Comparison of ENCODE assay signal across 21 cellular contexts in genomic region chr14:103029936-103030335, GRCh38. TPM values are rescaled to one million over a fixed set of nuclear protein-coding genes. Genes with fewer than 3 reads are reported as not detected.
"Had no signal": no experiment of that assay in that cellular context is flagged by ENCODE, and none has a peak within 500 bp of the region (broad histone marks: within the 10 kb centered on the region; RNA-seq: fewer than 3 reads in every experiment).

No MANE protein-coding gene starts in this region.

- H3K27ac ChIP-seq: upper lobe of left lung had no signal

- H3K36me3 ChIP-seq: upper lobe of left lung, vagina had no signal

- ATAC-seq: left colon; mucosa of descending colon; naive thymus-derived CD8-positive, alpha-beta T cell had no signal

- DNase-seq: effector CD4-positive, alpha-beta T cell; endodermal cell; erythroblast; foreskin melanocyte; left colon; mucosa of descending colon; naive thymus-derived CD8-positive, alpha-beta T cell; small intestine; stimulated activated CD4-positive, alpha-beta T cell treated with anti-CD3 and anti-CD28 coated beads, Interleukin-2, amount 100 ng/mL, for 48 hours; stimulated activated naive CD4-positive, alpha-beta T cell treated with Interleukin-2 at 50 U/mL for 16 hours; upper lobe of left lung had no signal

- H3K27me3 ChIP-seq: hepatocyte, upper lobe of left lung, vagina had no signal

- H3K4me3 ChIP-seq: coronary artery, hepatocyte, mucosa of descending colon, upper lobe of left lung, vagina had no signal

- H3K27ac Mint-ChIP-seq: endodermal cell; naive thymus-derived CD8-positive, alpha-beta T cell had no signal

- FAIRE-seq: small intestine had no signal

- H3K4me3 Mint-ChIP-seq: endodermal cell; naive thymus-derived CD8-positive, alpha-beta T cell had no signal

- H2AFZ ChIP-seq: hepatocyte had no signal

- H3K9me3 ChIP-seq: mucosa of descending colon, upper lobe of left lung, vagina had no signal

- H3K4me1 Mint-ChIP-seq: endodermal cell had no signal

RNA-seq across cellular contexts. Expression of gene LBHD2, which starts 54.1 kb away (rescaled TPM):
- total RNA-seq: dermis microvascular lymphatic vessel endothelial cell; endodermal cell; endothelial cell of umbilical vein; hepatocyte; kidney epithelial cell; left colon; lower leg skin; mucosa of descending colon; naive thymus-derived CD8-positive, alpha-beta T cell; osteocyte; pulmonary artery endothelial cell; upper lobe of left lung; vagina had no signal
- polyA plus RNA-seq: endothelial cell of umbilical vein; naive thymus-derived CD8-positive, alpha-beta T cell; neural cell; small intestine had no signal
